15 cellular contexts compared by ENCODE assay signal in the genomic region with DNA sequence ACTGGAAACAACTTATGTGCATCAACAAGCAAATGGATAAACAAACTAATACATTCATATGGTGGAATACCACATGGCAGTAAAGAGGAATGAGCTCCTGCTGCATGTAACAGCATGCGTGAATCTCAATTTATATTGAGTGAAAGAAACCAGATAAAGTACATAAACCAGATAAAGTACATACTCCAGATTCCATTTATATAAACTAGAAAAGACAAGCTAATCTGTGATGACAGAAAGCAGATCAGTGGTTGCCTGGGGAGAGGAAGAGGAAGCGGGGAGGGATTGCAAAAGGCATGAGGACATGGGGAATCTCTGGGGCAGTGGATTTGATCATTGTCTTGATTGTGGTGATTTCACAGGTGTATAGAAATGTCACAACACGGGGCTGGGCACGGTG. TPM values are rescaled to one million over a fixed set of nuclear protein-coding genes. Genes with fewer than 3 reads are reported as not detected.
DNase-seq lines count a peak whose midpoint lies in the region; ATAC-seq, FAIRE-seq and TF ChIP-seq lines count a peak whose summit lies in the region.
"Had no signal": no experiment of that assay in that cellular context is flagged by ENCODE, and none has a peak within 500 bp of the region (broad histone marks: within the 10 kb centered on the region; RNA-seq: fewer than 3 reads in every experiment).

No MANE protein-coding gene starts in this region.

- H3K27me3 Mint-ChIP-seq in activated T-helper 17 cell treated with anti-CD3 and anti-CD28 coated beads, Interleukin-2, amount 50 U/mL, for 72 hours = no peaks in the 10 kb centered on the region
- H3K27me3 Mint-ChIP-seq in immature natural killer cell (ENCODE audit: low read depth in 3 of 3) (peaks cover 0 to 2% (median 0%) of the 10 kb centered on the region in 3 donors), MCF 10A (ENCODE audit: insufficient read depth, unreplicated experiment) (no peaks in the 10 kb centered on the region)

- peaks cover 13% of the 10 kb centered on the region for H3K4me1 Mint-ChIP-seq in activated T-helper 17 cell treated with anti-CD3 and anti-CD28 coated beads, Interleukin-2, amount 50 U/mL, for 72 hours
- peaks cover 43 to 44% of the 10 kb centered on the region in 2 donors for H3K4me1 Mint-ChIP-seq in immature natural killer cell
- peaks cover 26% of the 10 kb centered on the region for H3K4me1 Mint-ChIP-seq in MCF 10A (ENCODE audit: insufficient read depth, unreplicated experiment)

- H3K27me3 ChIP-seq in BLaER1 treated with 17β-estradiol and CSF1 and Interleukin-3, amounts not matched to agents 10 nM and 100 nM = no peaks in the 10 kb centered on the region
- H3K27me3 ChIP-seq: adrenal gland, ovary had no signal

- no peak for TF ChIP-seq POLR2A in NB4 (IDR thresholded peaks at IDR 0.05; ENCODE audit: extremely low read depth, insufficient read length)

- H3K9me3 Mint-ChIP-seq in activated T-helper 17 cell treated with anti-CD3 and anti-CD28 coated beads, Interleukin-2, amount 50 U/mL, for 72 hours = no peaks in the 10 kb centered on the region
- no peaks in the 10 kb centered on the region for H3K9me3 Mint-ChIP-seq in immature natural killer cell
- no peaks in the 10 kb centered on the region for H3K9me3 Mint-ChIP-seq in MCF 10A (ENCODE audit: unreplicated experiment)

- POLR2A ChIA-PET in MCF 10A (lab: Yijun Ruan, JAX) = no interaction called here

- FAIRE-seq in HTR-8/SVneo (lab: Jason Lieb, UNC) = no peak

- H3K36me3 ChIP-seq in BLaER1 treated with 17β-estradiol and CSF1 and Interleukin-3, amounts not matched to agents 10 nM and 100 nM = peaks cover 4 to 69% (median 40%) of the 10 kb centered on the region in 11 experiments; a peak in 20 of 22 replicates
- H3K36me3 ChIP-seq: adrenal gland, ovary had no signal

- no peak for TF ChIP-seq CTCF in NB4 (IDR thresholded peaks at IDR 0.05; ENCODE audit: low read depth, low read length)
- no peak for TF ChIP-seq CTCF in MCF 10A (IDR thresholded peaks at IDR 0.05; ENCODE audit: unreplicated experiment)

- H3K4me3 Mint-ChIP-seq in activated T-helper 17 cell treated with anti-CD3 and anti-CD28 coated beads, Interleukin-2, amount 50 U/mL, for 72 hours = no peak overlapping the region
- H3K4me3 Mint-ChIP-seq in immature natural killer cell (no peak overlapping the region), MCF 10A (ENCODE audit: unreplicated experiment) (no peak overlapping the region)

- H4K20me1 ChIP-seq in BLaER1 treated with 17β-estradiol and CSF1 and Interleukin-3, amounts not matched to agents 10 nM and 100 nM = peaks cover 37 to 96% (median 80%) of the 10 kb centered on the region in 11 experiments; a peak in 21 of 22 replicates

- DNase-seq in NB4 (ENCODE audit: low read depth) (peak; percentile 65), immature natural killer cell (no peak), HTR-8/SVneo (ENCODE audit: insufficient read length, low spot score) (no peak), SW480 (ENCODE audit: low spot score) (no peak), MCF 10A (ENCODE audit: unreplicated experiment) (no peak), NCI-H187 (lab: John Stamatoyannopoulos, UW) (no peak)
- DNase-seq: activated T-cell treated with anti-CD3 and anti-CD28 coated beads, Interleukin-2, amount 50 U/mL, for 1 hour; adrenal gland; cortex of kidney; mesendoderm; ovary had no signal

- BruUV-seq in MCF 10A (replicated peaks; lab: Mats Ljungman, UMichigan) = no TSS peak

- peak overlapping the region; percentile 13 for H3K27ac Mint-ChIP-seq in activated T-helper 17 cell treated with anti-CD3 and anti-CD28 coated beads, Interleukin-2, amount 50 U/mL, for 72 hours
- H3K27ac Mint-ChIP-seq in immature natural killer cell (peak overlapping the region; percentile 0 to 80 (median 32)), MCF 10A (ENCODE audit: low read depth, unreplicated experiment) (no peak overlapping the region)

- CTCF ChIA-PET in MCF 10A (lab: Yijun Ruan, JAX) = interaction anchor here (0.6 kb wide), 1 partner anchor 587 kb away, joined by 3 read pairs; no protein-coding TSS in a partner anchor

- intact Hi-C loops in MCF 10A (cut with micrococcal nuclease) = no loop called here

- peaks cover 0 to 15% (median 6%) of the 10 kb centered on the region in 11 experiments; a peak in 11 of 22 replicates for H3K9me3 ChIP-seq in BLaER1 treated with 17β-estradiol and CSF1 and Interleukin-3, amounts not matched to agents 10 nM and 100 nM (replicated peaks in 1 of 11)
- H3K9me3 ChIP-seq: adrenal gland, ovary had no signal

- H3K27ac ChIP-seq in BLaER1 treated with 17β-estradiol and CSF1 and Interleukin-3, amounts not matched to agents 10 nM and 100 nM = peak overlapping the region in 9 of 11 experiments; percentile 36 to 66 (median 59); a peak in 15 of 22 replicates
- H3K27ac ChIP-seq: adrenal gland, ovary had no signal

- H3K4me1 ChIP-seq in BLaER1 treated with 17β-estradiol and CSF1 and Interleukin-3, amounts not matched to agents 10 nM and 100 nM = peaks cover 29 to 86% (median 64%) of the 10 kb centered on the region in 10 experiments

- peak overlapping the region in 10 of 11 experiments; percentile 61 to 82 (median 74); a peak in 20 of 22 replicates for H3K4me2 ChIP-seq in BLaER1 treated with 17β-estradiol and CSF1 and Interleukin-3, amounts not matched to agents 10 nM and 100 nM
- H3K4me2 ChIP-seq: smooth muscle cell had no signal

- H3K9ac ChIP-seq in BLaER1 treated with 17β-estradiol and CSF1 and Interleukin-3, amounts not matched to agents 10 nM and 100 nM = peak overlapping the region in 2 of 11 experiments; percentile 4 to 24; a peak in 3 of 22 replicates

- ATAC-seq in activated T-helper 17 cell treated with anti-CD3 and anti-CD28 coated beads, Interleukin-2, amount 50 U/mL, for 72 hours (replicated peaks) = no peak
- ATAC-seq: activated CD4-positive, CD25-positive, alpha-beta regulatory T cell treated with anti-CD3 and anti-CD28 coated beads, Interleukin-2, amount 50 U/mL, for 24 hours had no signal

- H3K4me3 ChIP-seq in BLaER1 treated with 17β-estradiol and CSF1 and Interleukin-3, amounts not matched to agents 10 nM and 100 nM = no peak overlapping the region
- H3K4me3 ChIP-seq in NB4 (ENCODE audit: low read depth, low read length) = no peak overlapping the region
- H3K4me3 ChIP-seq: adrenal gland, ovary, smooth muscle cell had no signal

- no peaks in the 10 kb centered on the region for H3K36me3 Mint-ChIP-seq in activated T-helper 17 cell treated with anti-CD3 and anti-CD28 coated beads, Interleukin-2, amount 50 U/mL, for 72 hours (ENCODE audit: low read depth)
- H3K36me3 Mint-ChIP-seq in immature natural killer cell = peaks cover 0 to 3% (median 0%) of the 10 kb centered on the region in 3 donors
- H3K36me3 Mint-ChIP-seq in MCF 10A (ENCODE audit: insufficient read depth, unreplicated experiment) = no peaks in the 10 kb centered on the region

RNA-seq across cellular contexts. Expression of a gene that starts 34.2 kb away (rescaled TPM):
- total RNA-seq in activated T-helper 17 cell treated with anti-CD3 and anti-CD28 coated beads, Interleukin-2, amount 50 U/mL, for 72 hours = 10 to 100 TPM; 27.6 to 46.5 TPM
- 10 to 100 TPM in 1 of 3 donors, 1 to 10 TPM in 1, under 1 TPM in 1; 0.62 to 12.8 (median 3.5) TPM for polyA plus RNA-seq in immature natural killer cell
- total RNA-seq in MCF 10A (2022) = 25.4 and 28.2 TPM in 2 replicates
